1 cellular context compared by ENCODE assay signal in the genomic region with DNA sequence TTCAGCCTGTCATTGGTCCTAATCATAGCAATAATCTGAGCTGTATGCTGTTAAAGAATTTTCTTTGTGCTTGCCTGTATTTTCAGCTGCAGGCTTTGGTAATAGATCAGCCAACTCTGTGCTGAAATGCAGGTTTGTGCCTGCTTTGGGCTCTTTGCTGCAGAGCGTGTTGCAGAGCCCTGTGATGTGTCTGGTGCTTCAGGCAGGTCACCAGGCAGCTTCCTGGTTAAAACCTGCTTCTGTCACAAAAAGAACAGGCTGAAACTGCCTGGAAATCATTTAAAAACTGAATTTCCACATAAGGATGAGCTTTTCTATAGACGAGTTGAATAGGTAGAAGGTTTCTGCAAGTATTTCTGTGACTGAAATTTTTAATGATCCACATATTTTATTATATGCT.
TF ChIP-seq lines count a peak whose summit lies in the region.

No MANE protein-coding gene starts in this region.

TF ChIP-seq in H1, 55 proteins besides CTCF, POLR2A, EP300 and RAD21 (continued from another document):
- TF ChIP-seq, protein P1, sequence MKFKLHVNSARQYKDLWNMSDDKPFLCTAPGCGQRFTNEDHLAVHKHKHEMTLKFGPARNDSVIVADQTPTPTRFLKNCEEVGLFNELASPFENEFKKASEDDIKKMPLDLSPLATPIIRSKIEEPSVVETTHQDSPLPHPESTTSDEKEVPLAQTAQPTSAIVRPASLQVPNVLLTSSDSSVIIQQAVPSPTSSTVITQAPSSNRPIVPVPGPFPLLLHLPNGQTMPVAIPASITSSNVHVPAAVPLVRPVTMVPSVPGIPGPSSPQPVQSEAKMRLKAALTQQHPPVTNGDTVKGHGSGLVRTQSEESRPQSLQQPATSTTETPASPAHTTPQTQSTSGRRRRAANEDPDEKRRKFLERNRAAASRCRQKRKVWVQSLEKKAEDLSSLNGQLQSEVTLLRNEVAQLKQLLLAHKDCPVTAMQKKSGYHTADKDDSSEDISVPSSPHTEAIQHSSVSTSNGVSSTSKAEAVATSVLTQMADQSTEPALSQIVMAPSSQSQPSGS (IDR thresholded peaks at IDR 0.05; ENCODE audit: low read length), result no peak
- no peak for TF ChIP-seq MAFK (IDR thresholded peaks at IDR 0.05; ENCODE audit: low read depth, low read length)
- TF ChIP-seq CBX8 (IDR thresholded peaks at IDR 0.05; ENCODE audit: borderline replicate concordance, low read depth, low read length), result no peak
- TF ChIP-seq SP2 (IDR thresholded peaks at IDR 0.05; ENCODE audit: low read length), result no peak
- no peak for TF ChIP-seq SAP30 (IDR thresholded peaks at IDR 0.05; ENCODE audit: insufficient read depth, insufficient replicate concordance, low read length)
- TF ChIP-seq KDM5A (IDR thresholded peaks at IDR 0.05; ENCODE audit: low read length), result no peak
- TF ChIP-seq CBX5 (IDR thresholded peaks at IDR 0.05; ENCODE audit: low read depth, low read length), result no peak
- no peak for TF ChIP-seq HDAC6 (IDR thresholded peaks at IDR 0.05; ENCODE audit: low read depth, low read length)
- TF ChIP-seq CTBP2 (IDR thresholded peaks at IDR 0.05; ENCODE audit: borderline replicate concordance, insufficient read depth, insufficient read length, low read length), result no peak
- TF ChIP-seq RNF2 (IDR thresholded peaks at IDR 0.05; ENCODE audit: borderline replicate concordance, low read depth, low read length, missing control alignments, poor library complexity, severe bottlenecking), result no peak
- TF ChIP-seq SIN3A (conservative IDR thresholded peaks at IDR 0.05 in 1 of 2, IDR thresholded peaks at IDR 0.05 in 1 of 2; ENCODE audit: low read depth in 1 of 2, low read length in 2 of 2), result no peak
